In the genomic region with DNA sequence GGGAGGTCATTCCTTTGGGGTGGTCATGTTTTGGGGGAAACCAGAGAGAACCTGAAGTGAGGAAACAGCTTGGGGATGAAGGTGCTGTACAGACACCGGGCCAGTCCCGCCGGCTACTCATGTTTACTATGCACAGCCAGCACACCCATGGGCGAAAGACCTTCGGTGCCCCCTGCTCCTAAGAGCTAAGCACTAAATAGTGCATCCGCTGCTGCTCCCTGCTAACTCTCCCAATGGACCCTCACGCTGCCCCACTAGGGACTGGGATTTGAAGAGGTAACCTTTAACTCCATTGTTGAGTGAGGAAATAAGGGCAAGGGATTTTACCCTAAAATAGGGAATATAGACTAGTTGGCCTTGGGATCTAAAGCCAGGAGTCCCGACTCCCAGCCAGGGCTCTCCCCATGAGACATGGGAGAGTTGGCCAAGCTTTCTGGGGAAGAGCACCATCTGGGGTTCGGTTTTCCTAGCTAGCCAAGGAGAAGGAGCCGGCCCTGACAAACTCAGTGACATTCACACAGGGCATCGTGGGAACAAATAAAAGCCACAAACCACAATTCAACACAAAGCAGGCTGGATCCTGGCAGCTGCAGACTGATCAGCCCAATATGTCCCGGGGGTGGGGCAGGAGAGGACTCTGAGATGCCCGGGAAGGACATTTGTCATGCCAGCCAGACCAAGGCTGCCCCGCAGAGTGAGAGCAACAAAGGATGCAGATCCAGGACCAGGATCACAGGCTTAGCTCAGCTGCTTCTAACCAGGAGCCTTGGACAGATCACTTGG, we compare ENCODE assay signal across 16 cellular contexts.
DNase-seq lines count a peak whose midpoint lies in the region; ATAC-seq and TF ChIP-seq lines count a peak whose summit lies in the region.
"Had no signal": no experiment of that assay in that cellular context is flagged by ENCODE, and none has a peak within 500 bp of the region (broad histone marks: within the 10 kb centered on the region; RNA-seq: fewer than 3 reads in every experiment).

No MANE protein-coding gene starts in this region.

- peaks cover 6% of the 10 kb centered on the region for H3K9me3 ChIP-seq in endodermal cell (ENCODE audit: control insufficient read depth, low read length)
- H3K9me3 ChIP-seq in smooth muscle cell (replicated peaks; ENCODE audit: low read depth), result no peaks in the 10 kb centered on the region
- H3K9me3 ChIP-seq: left lung, psoas muscle had no signal

- CTCF ChIA-PET in WTC11 (lab: Charles Lee), result interaction anchor here (0.8 to 2.7 kb wide), 10 partner anchors 8 to 387 kb away, joined by 3 to 11 read pairs (median 6); no protein-coding TSS in a partner anchor

- no peak overlapping the region for H3K4me3 Mint-ChIP-seq in endodermal cell
- H3K4me3 Mint-ChIP-seq in WTC11, result no peak overlapping the region
- H3K4me3 Mint-ChIP-seq: CD4-positive, CD25-positive, alpha-beta regulatory T cell; T-cell had no signal

- H3K4me3 ChIP-seq in endodermal cell (ENCODE audit: low read length) (no peak overlapping the region), skeletal muscle cell (ENCODE audit: low read depth, low read length) (no peak overlapping the region), smooth muscle cell (no peak overlapping the region)
- H3K4me3 ChIP-seq: left lung, psoas muscle had no signal

- no peaks in the 10 kb centered on the region for H3K36me3 ChIP-seq in endodermal cell (ENCODE audit: control insufficient read depth, insufficient read depth, low read length)
- no peaks in the 10 kb centered on the region for H3K36me3 ChIP-seq in smooth muscle cell (ENCODE audit: low read depth)
- H3K36me3 ChIP-seq: left lung had no signal

- H3K9ac ChIP-seq in endodermal cell (ENCODE audit: extremely low read depth, low read length, poor library complexity, severe bottlenecking) (no peak overlapping the region), smooth muscle cell (ENCODE audit: low read depth) (no peak overlapping the region)

- H3K4me1 Mint-ChIP-seq in endodermal cell, result peaks cover 30% of the 10 kb centered on the region
- H3K4me1 Mint-ChIP-seq in WTC11, result peaks cover 9% of the 10 kb centered on the region; the same call in 1 of the 2 replicates

- no peaks in the 10 kb centered on the region for H3K79me2 ChIP-seq in smooth muscle cell (ENCODE audit: low read depth)

- no peak for TF ChIP-seq CTCF in endodermal cell (conservative IDR thresholded peaks at IDR 0.05)
- TF ChIP-seq CTCF in smooth muscle cell (IDR thresholded peaks at IDR 0.05; ENCODE audit: borderline replicate concordance, insufficient read depth, poor library complexity, severe bottlenecking), result no peak
- TF ChIP-seq CTCF in WTC11 (IDR thresholded peaks at IDR 0.05), result no peak

- H3K4me2 ChIP-seq in smooth muscle cell, result no peak overlapping the region

- H3K27me3 Mint-ChIP-seq in endodermal cell (ENCODE audit: insufficient read depth) (peaks cover 44% of the 10 kb centered on the region), WTC11 (ENCODE audit: low read depth) (peaks cover 4% of the 10 kb centered on the region; the same call in 1 of the 2 replicates)

- peak; percentile 48 for DNase-seq in NCI-H2171 treated with DMSO at 0.1 percent for 48 hours (lab: John Stamatoyannopoulos, UW)
- no peak for DNase-seq in NCI-H2171 (lab: John Stamatoyannopoulos, UW)
- DNase-seq in NCI-H2196 (lab: John Stamatoyannopoulos, UW; ENCODE audit: unreplicated experiment), result peak; percentile 58
- peak; percentile 44 for DNase-seq in endodermal cell
- peak; percentile 26 for DNase-seq in skeletal muscle cell (ENCODE audit: low read depth)
- DNase-seq in smooth muscle cell (lab: John Stamatoyannopoulos, UW; ENCODE audit: unreplicated experiment), result no peak
- no peak for DNase-seq in stimulated activated CD4-positive, alpha-beta T cell treated with anti-CD3 and anti-CD28 coated beads, Interleukin-2, amount 100 ng/mL, for 24 hours
- DNase-seq in WTC11 (ENCODE audit: low spot score), result no peak
- DNase-seq: CD4-positive, CD25-positive, alpha-beta regulatory T cell; cerebellar nuclear complex; left lung; NCI-H1048; psoas muscle; RPMI8226; stimulated activated naive CD4-positive, alpha-beta T cell treated with Interleukin-2 at 50 U/mL for 16 hours; T-cell had no signal

- H3K27me3 ChIP-seq in endodermal cell (ENCODE audit: control insufficient read depth, insufficient read depth, low read length, poor library complexity, severe bottlenecking), result no peaks in the 10 kb centered on the region
- no peaks in the 10 kb centered on the region for H3K27me3 ChIP-seq in smooth muscle cell (ENCODE audit: low read depth)

- H3K36me3 Mint-ChIP-seq in endodermal cell (ENCODE audit: low read depth) (no peaks in the 10 kb centered on the region), WTC11 (peaks cover 4% of the 10 kb centered on the region; the same call in 1 of the 2 replicates)
- H3K36me3 Mint-ChIP-seq: CD4-positive, CD25-positive, alpha-beta regulatory T cell; T-cell had no signal

- no peak overlapping the region for H2AFZ ChIP-seq in smooth muscle cell (ENCODE audit: low read depth)

- H3K27ac ChIP-seq in endodermal cell (ENCODE audit: low read depth, low read length) (no peak overlapping the region), smooth muscle cell (ENCODE audit: low read depth) (no peak overlapping the region)
- H3K27ac ChIP-seq: left lung, psoas muscle had no signal

- H3K9me3 Mint-ChIP-seq in endodermal cell, result no peaks in the 10 kb centered on the region
- H3K9me3 Mint-ChIP-seq in WTC11, result peaks cover 8% of the 10 kb centered on the region

- H3F3A ChIP-seq in smooth muscle cell (ENCODE audit: low read depth), result no peaks in the 10 kb centered on the region

- 78 to 79% methylated on average over 11 to 14 of the region's 14 CpGs for WGBS in endodermal cell (ENCODE audit: insufficient coverage in 1 of 2, insufficient read length in 1 of 2), 2 experiments
- WGBS in smooth muscle cell (ENCODE audit: low lambda C conversion rate), result 82% methylated on average over 14 of the region's 14 CpGs

- POLR2A ChIA-PET in WTC11 (lab: Charles Lee), result no interaction called here

- no peak overlapping the region for H3K27ac Mint-ChIP-seq in endodermal cell
- H3K27ac Mint-ChIP-seq in WTC11, result no peak overlapping the region
- H3K27ac Mint-ChIP-seq: CD4-positive, CD25-positive, alpha-beta regulatory T cell had no signal

- H3K4me1 ChIP-seq in endodermal cell (ENCODE audit: control insufficient read depth, insufficient read depth, low read length) (peaks cover 6% of the 10 kb centered on the region), smooth muscle cell (ENCODE audit: low read depth) (no peaks in the 10 kb centered on the region)
- H3K4me1 ChIP-seq: left lung, psoas muscle had no signal

- ATAC-seq in WTC11, result no peak
- ATAC-seq: T-cell had no signal

- H4K20me1 ChIP-seq in smooth muscle cell (ENCODE audit: low read depth), result no peaks in the 10 kb centered on the region

TF ChIP-seq in WTC11, 78 proteins besides CTCF, POLR2A, EP300 and RAD21 (continues in another document):
- TF ChIP-seq, protein P1, sequence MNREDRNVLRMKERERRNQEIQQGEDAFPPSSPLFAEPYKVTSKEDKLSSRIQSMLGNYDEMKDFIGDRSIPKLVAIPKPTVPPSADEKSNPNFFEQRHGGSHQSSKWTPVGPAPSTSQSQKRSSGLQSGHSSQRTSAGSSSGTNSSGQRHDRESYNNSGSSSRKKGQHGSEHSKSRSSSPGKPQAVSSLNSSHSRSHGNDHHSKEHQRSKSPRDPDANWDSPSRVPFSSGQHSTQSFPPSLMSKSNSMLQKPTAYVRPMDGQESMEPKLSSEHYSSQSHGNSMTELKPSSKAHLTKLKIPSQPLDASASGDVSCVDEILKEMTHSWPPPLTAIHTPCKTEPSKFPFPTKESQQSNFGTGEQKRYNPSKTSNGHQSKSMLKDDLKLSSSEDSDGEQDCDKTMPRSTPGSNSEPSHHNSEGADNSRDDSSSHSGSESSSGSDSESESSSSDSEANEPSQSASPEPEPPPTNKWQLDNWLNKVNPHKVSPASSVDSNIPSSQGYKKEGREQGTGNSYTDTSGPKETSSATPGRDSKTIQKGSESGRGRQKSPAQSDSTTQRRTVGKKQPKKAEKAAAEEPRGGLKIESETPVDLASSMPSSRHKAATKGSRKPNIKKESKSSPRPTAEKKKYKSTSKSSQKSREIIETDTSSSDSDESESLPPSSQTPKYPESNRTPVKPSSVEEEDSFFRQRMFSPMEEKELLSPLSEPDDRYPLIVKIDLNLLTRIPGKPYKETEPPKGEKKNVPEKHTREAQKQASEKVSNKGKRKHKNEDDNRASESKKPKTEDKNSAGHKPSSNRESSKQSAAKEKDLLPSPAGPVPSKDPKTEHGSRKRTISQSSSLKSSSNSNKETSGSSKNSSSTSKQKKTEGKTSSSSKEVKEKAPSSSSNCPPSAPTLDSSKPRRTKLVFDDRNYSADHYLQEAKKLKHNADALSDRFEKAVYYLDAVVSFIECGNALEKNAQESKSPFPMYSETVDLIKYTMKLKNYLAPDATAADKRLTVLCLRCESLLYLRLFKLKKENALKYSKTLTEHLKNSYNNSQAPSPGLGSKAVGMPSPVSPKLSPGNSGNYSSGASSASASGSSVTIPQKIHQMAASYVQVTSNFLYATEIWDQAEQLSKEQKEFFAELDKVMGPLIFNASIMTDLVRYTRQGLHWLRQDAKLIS (CRISPR knock-in tag; IDR thresholded peaks at IDR 0.05; ENCODE audit: borderline replicate concordance), result no peak
- TF ChIP-seq ATF6 (CRISPR knock-in tag; IDR thresholded peaks at IDR 0.05) (no peak), ZNF317 (CRISPR knock-in tag; IDR thresholded peaks at IDR 0.05; ENCODE audit: borderline replicate concordance, low read depth) (no peak)

Comparison
In these comparisons a context has a peak if more than half of its experiments do, and no peak if none do; other contexts are left out.
1. DNase-seq: peak in NCI-H2171 treated with DMSO at 0.1 percent for 48 hours (single experiment), NCI-H2196 (single experiment), endodermal cell (single experiment) and skeletal muscle cell (single experiment); none in NCI-H2171 (single experiment), smooth muscle cell (single experiment), stimulated activated CD4-positive, alpha-beta T cell treated with anti-CD3 and anti-CD28 coated beads, Interleukin-2, amount 100 ng/mL, for 24 hours (0 of 2) and WTC11 (single experiment).